In the genomic region with DNA sequence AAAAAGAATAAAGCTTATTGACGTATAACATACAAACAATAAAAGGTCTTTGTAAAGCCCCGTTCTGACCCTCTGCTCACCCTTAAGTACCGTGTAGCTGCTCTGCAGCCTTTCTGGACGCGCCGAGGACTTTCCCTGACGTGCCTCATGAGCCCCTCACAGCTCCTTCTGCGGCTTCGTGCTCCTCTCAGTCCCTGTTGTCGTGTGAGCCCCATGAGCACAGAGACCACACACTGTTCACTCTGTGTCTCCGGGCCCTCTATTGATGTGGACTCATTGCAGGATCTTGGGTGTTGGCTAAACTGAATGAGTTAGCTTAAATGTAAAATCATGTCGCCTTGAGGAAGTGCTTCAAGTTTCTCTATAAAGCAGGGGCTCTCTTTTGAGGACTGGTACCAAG, we compare ENCODE assay signal across 23 cellular contexts. TPM values are rescaled to one million over a fixed set of nuclear protein-coding genes. Genes with fewer than 3 reads are reported as not detected.
"Had no signal": no experiment of that assay in that cellular context is flagged by ENCODE, and none has a peak within 500 bp of the region (broad histone marks: within the 10 kb centered on the region; RNA-seq: fewer than 3 reads in every experiment).

No MANE protein-coding gene starts in this region.

- H3K4me1 Mint-ChIP-seq: brain, neural progenitor cell had no signal

- H3K36me3 ChIP-seq: neural progenitor cell, ovary had no signal

- H3K4me1 ChIP-seq: gastroesophageal sphincter, heart left ventricle, neural progenitor cell had no signal

- H3K4me3 Mint-ChIP-seq: activated B cell treated with CpG ODN at 0.5 μM for 24 hours; activated naive CD8-positive, alpha-beta T cell treated with anti-CD3 and anti-CD28 coated beads, Interleukin-2, amount 50 U/mL, for 24 hours; brain; neural progenitor cell had no signal

- H3K27me3 Mint-ChIP-seq: activated B cell treated with CpG ODN at 0.5 μM for 24 hours; activated naive CD8-positive, alpha-beta T cell treated with anti-CD3 and anti-CD28 coated beads, Interleukin-2, amount 50 U/mL, for 24 hours; brain had no signal

- H3K27ac Mint-ChIP-seq: activated B cell treated with CpG ODN at 0.5 μM for 24 hours; activated naive CD8-positive, alpha-beta T cell treated with anti-CD3 and anti-CD28 coated beads, Interleukin-2, amount 50 U/mL, for 24 hours; brain; neural progenitor cell had no signal

- DNase-seq: activated B cell treated with CpG ODN at 0.5 μM for 24 hours; activated CD4-positive, alpha-beta T cell treated with anti-CD3 and anti-CD28 coated beads for 48 hours; activated naive CD8-positive, alpha-beta T cell treated with anti-CD3 and anti-CD28 coated beads, Interleukin-2, amount 50 U/mL, for 24 hours; activated T-cell treated with anti-CD3 and anti-CD28 coated beads for 4 hours; anterior cingulate cortex; central memory CD4-positive, alpha-beta T cell; heart left ventricle; kidney glomerular epithelial cell; left ventricle myocardium superior; ovary; stimulated activated CD4-positive, alpha-beta T cell treated with anti-CD3 and anti-CD28 coated beads, Interleukin-4, amount 100 ng/mL, for 1 hour; upper lobe of left lung had no signal

- ATAC-seq: activated naive CD8-positive, alpha-beta T cell treated with anti-CD3 and anti-CD28 coated beads, Interleukin-2, amount 50 U/mL, for 24 hours; esophagus mucosa; gastroesophageal sphincter; heart left ventricle; left ventricle myocardium superior; sciatic nerve had no signal

- H3K4me3 ChIP-seq: coronary artery, gastroesophageal sphincter, heart left ventricle, neural progenitor cell, ovary, smooth muscle cell, thoracic aorta, upper lobe of left lung had no signal

- H3K4me2 ChIP-seq: neural progenitor cell, smooth muscle cell had no signal

- H3K9me3 ChIP-seq: gastroesophageal sphincter, heart left ventricle, ovary, thoracic aorta, upper lobe of left lung had no signal

- H3K9me3 Mint-ChIP-seq: activated B cell treated with CpG ODN at 0.5 μM for 24 hours; activated naive CD8-positive, alpha-beta T cell treated with anti-CD3 and anti-CD28 coated beads, Interleukin-2, amount 50 U/mL, for 24 hours; activated T-helper 1 cell treated with anti-CD3 and anti-CD28 coated beads, Interleukin-12 subunit alpha, Interleukin-12 subunit beta, Interleukin-2, Interleukin-4 antibody, amounts not matched to agents 30 ng/mL and 10 ng/mL and 1 ng/mL, durations not matched to agents 14 hours and 24 hours and 36 hours; brain; neural progenitor cell had no signal

- H3K27ac ChIP-seq: coronary artery, gastroesophageal sphincter, heart left ventricle, neural progenitor cell, ovary, thoracic aorta, upper lobe of left lung had no signal

- H3K27me3 ChIP-seq: gastroesophageal sphincter, heart left ventricle, neural progenitor cell, ovary, upper lobe of left lung had no signal

- H3K9ac ChIP-seq: neural progenitor cell had no signal

- H2AFZ ChIP-seq: neural progenitor cell had no signal

RNA-seq across cellular contexts. Expression of gene INHBB, which starts 43.6 kb away (rescaled TPM):
- total RNA-seq: activated B cell treated with CpG ODN at 0.5 μM for 24 hours; activated CD8-positive, alpha-beta memory T cell treated with anti-CD3 and anti-CD28 coated beads for 36 hours; activated T-helper 1 cell treated with anti-CD3 and anti-CD28 coated beads, Interleukin-12 subunit alpha, Interleukin-12 subunit beta, Interleukin-2, Interleukin-4 antibody, amounts not matched to agents 30 ng/mL and 10 ng/mL and 1 ng/mL, durations not matched to agents 14 hours and 24 hours and 36 hours; T-helper 2 cell treated with Interferon-gamma antibody and Interleukin-4, amounts not matched to agents 100 ng/mL and 5 ng/mL, for 36 hours had no signal
